ENCODE assay signal across 15 cellular contexts in genomic region chr9:132794730-132795380, GRCh38.
DNase-seq lines count a peak whose midpoint lies in the region; ATAC-seq and TF ChIP-seq lines count a peak whose summit lies in the region.
"Had no signal": no experiment of that assay in that cellular context is flagged by ENCODE, and none has a peak within 500 bp of the region (broad histone marks: within the 10 kb centered on the region; RNA-seq: fewer than 3 reads in every experiment).

No MANE protein-coding gene starts in this region.

- H3K27me3 Mint-ChIP-seq in activated CD4-positive, alpha-beta T cell treated with anti-CD3 and anti-CD28 coated beads for 36 hours = peaks cover 25% of the 10 kb centered on the region
- peaks cover 37% of the 10 kb centered on the region for H3K27me3 Mint-ChIP-seq in activated T-helper 2 cell treated with anti-CD3 and anti-CD28 coated beads, Interferon-gamma antibody, Interleukin-2, Interleukin-4, amounts not matched to agents 10 μg/mL and 5 μg/mL and 100 μg/mL, durations not matched to agents 14 hours and 24 hours and 36 hours (ENCODE audit: low read depth)

- no peaks in the 10 kb centered on the region for H3K4me1 Mint-ChIP-seq in activated CD4-positive, alpha-beta T cell treated with anti-CD3 and anti-CD28 coated beads for 36 hours
- no peaks in the 10 kb centered on the region for H3K4me1 Mint-ChIP-seq in activated T-helper 2 cell treated with anti-CD3 and anti-CD28 coated beads, Interferon-gamma antibody, Interleukin-2, Interleukin-4, amounts not matched to agents 10 μg/mL and 5 μg/mL and 100 μg/mL, durations not matched to agents 14 hours and 24 hours and 36 hours (ENCODE audit: low read depth)

- POLR2A ChIA-PET in activated CD4-positive, alpha-beta T cell treated with anti-CD3 and anti-CD28 coated beads for 36 hours (lab: Charles Lee) = no interaction called here

- no peak overlapping the region for H3K4me3 ChIP-seq in tibial nerve
- H3K4me3 ChIP-seq in Peyer's patch = no peak overlapping the region
- H3K4me3 ChIP-seq: suprapubic skin had no signal

- H3K4me3 Mint-ChIP-seq in activated CD4-positive, alpha-beta T cell treated with anti-CD3 and anti-CD28 coated beads for 36 hours = no peak overlapping the region
- H3K4me3 Mint-ChIP-seq in activated T-helper 2 cell treated with anti-CD3 and anti-CD28 coated beads, Interferon-gamma antibody, Interleukin-2, Interleukin-4, amounts not matched to agents 10 μg/mL and 5 μg/mL and 100 μg/mL, durations not matched to agents 14 hours and 24 hours and 36 hours (ENCODE audit: low read depth) = no peak overlapping the region
- H3K4me3 Mint-ChIP-seq: activated T-cell treated with anti-CD3 and anti-CD28 coated beads, Interleukin-2, amount 50 U/mL, for 24 hours; memory B cell had no signal

- CTCF ChIA-PET in activated CD4-positive, alpha-beta T cell treated with anti-CD3 and anti-CD28 coated beads for 36 hours (lab: Charles Lee) = no interaction called here

- H3K36me3 ChIP-seq in tibial nerve (peaks cover 0 to 4% (median 0%) of the 10 kb centered on the region in 3 donors), Peyer's patch (no peaks in the 10 kb centered on the region)
- H3K36me3 ChIP-seq: suprapubic skin, WERI-Rb-1 had no signal

- TF ChIP-seq POLR2A in tibial nerve (IDR thresholded peaks at IDR 0.05) = no peak
- TF ChIP-seq POLR2A in Peyer's patch (IDR thresholded peaks at IDR 0.05) = no peak

- H3K27ac Mint-ChIP-seq in activated CD4-positive, alpha-beta T cell treated with anti-CD3 and anti-CD28 coated beads for 36 hours = no peak overlapping the region
- no peak overlapping the region for H3K27ac Mint-ChIP-seq in activated T-helper 2 cell treated with anti-CD3 and anti-CD28 coated beads, Interferon-gamma antibody, Interleukin-2, Interleukin-4, amounts not matched to agents 10 μg/mL and 5 μg/mL and 100 μg/mL, durations not matched to agents 14 hours and 24 hours and 36 hours
- H3K27ac Mint-ChIP-seq: activated T-cell treated with anti-CD3 and anti-CD28 coated beads, Interleukin-2, amount 50 U/mL, for 24 hours; memory B cell had no signal

- H3K4me1 ChIP-seq in tibial nerve = peaks cover 0 to 37% (median 7%) of the 10 kb centered on the region in 4 donors
- H3K4me1 ChIP-seq in Peyer's patch = peaks cover 0 to 9% (median under 1%) of the 10 kb centered on the region in 4 donors

- intact Hi-C loops in activated CD4-positive, alpha-beta T cell treated with anti-CD3 and anti-CD28 coated beads for 36 hours (cut with DNase I, micrococcal nuclease) = no loop called here
- intact Hi-C loops in activated T-helper 2 cell treated with anti-CD3 and anti-CD28 coated beads, Interferon-gamma antibody, Interleukin-2, Interleukin-4, amounts not matched to agents 10 μg/mL and 5 μg/mL and 100 μg/mL, durations not matched to agents 14 hours and 24 hours and 36 hours (cut with micrococcal nuclease) = no loop called here

- TF ChIP-seq CTCF in tibial nerve (IDR thresholded peaks at IDR 0.05) (no peak), Peyer's patch (IDR thresholded peaks at IDR 0.05) (no peak)

- H3K9me3 Mint-ChIP-seq in activated CD4-positive, alpha-beta T cell treated with anti-CD3 and anti-CD28 coated beads for 36 hours (ENCODE audit: low read depth) = no peaks in the 10 kb centered on the region
- no peaks in the 10 kb centered on the region for H3K9me3 Mint-ChIP-seq in activated T-helper 2 cell treated with anti-CD3 and anti-CD28 coated beads, Interferon-gamma antibody, Interleukin-2, Interleukin-4, amounts not matched to agents 10 μg/mL and 5 μg/mL and 100 μg/mL, durations not matched to agents 14 hours and 24 hours and 36 hours
- H3K9me3 Mint-ChIP-seq: activated T-cell treated with anti-CD3 and anti-CD28 coated beads, Interleukin-2, amount 50 U/mL, for 24 hours had no signal

- ATAC-seq in activated CD4-positive, alpha-beta T cell treated with anti-CD3 and anti-CD28 coated beads for 36 hours = no peak

- no peaks in the 10 kb centered on the region for H3K27me3 ChIP-seq in tibial nerve
- H3K27me3 ChIP-seq in Peyer's patch = no peaks in the 10 kb centered on the region
- H3K27me3 ChIP-seq: suprapubic skin had no signal

- no peaks in the 10 kb centered on the region for H3K36me3 Mint-ChIP-seq in activated CD4-positive, alpha-beta T cell treated with anti-CD3 and anti-CD28 coated beads for 36 hours (ENCODE audit: low read depth)
- no peaks in the 10 kb centered on the region for H3K36me3 Mint-ChIP-seq in activated T-helper 2 cell treated with anti-CD3 and anti-CD28 coated beads, Interferon-gamma antibody, Interleukin-2, Interleukin-4, amounts not matched to agents 10 μg/mL and 5 μg/mL and 100 μg/mL, durations not matched to agents 14 hours and 24 hours and 36 hours (ENCODE audit: low read depth)
- H3K36me3 Mint-ChIP-seq: memory B cell had no signal

- TF ChIP-seq EP300 in tibial nerve (IDR thresholded peaks at IDR 0.05) = no peak

- peak; percentile 22 for DNase-seq in activated CD4-positive, alpha-beta T cell treated with anti-CD3 and anti-CD28 coated beads for 36 hours
- no peak for DNase-seq in activated CD4-positive, alpha-beta T cell treated with anti-CD3 and anti-CD28 coated beads, Interleukin-2, amount 50 U/mL, for 4 hours
- DNase-seq in NCI-H510A treated with DMSO at 0.1 percent for 48 hours (lab: John Stamatoyannopoulos, UW) (peak; percentile 5), epithelial cell of prostate (ENCODE audit: low read depth, low spot score) (peak; percentile 43), tibial nerve (ENCODE audit: low spot score in 2 of 2) (peak in 1 of 2 donors; percentile 31), Peyer's patch (no peak)
- DNase-seq in activated T-cell treated with anti-CD3 and anti-CD28 coated beads, Interleukin-2, amount 50 U/mL, for 1 hour = no peak
- DNase-seq in activated T-helper 2 cell treated with anti-CD3 and anti-CD28 coated beads, Interferon-gamma antibody, Interleukin-2, Interleukin-4, amounts not matched to agents 10 μg/mL and 5 μg/mL and 100 μg/mL, durations not matched to agents 14 hours and 24 hours and 36 hours (ENCODE audit: low spot score) = no peak
- DNase-seq: activated T-cell treated with anti-CD3 and anti-CD28 coated beads, Interleukin-2, amount 50 U/mL, for 24 hours; cortex of kidney; NCI-H1436 treated with DMSO at 0.1 percent for 48 hours; occipital lobe; WERI-Rb-1 had no signal

- 35 to 37% methylated on average over 13 of the region's 13 CpGs for WGBS in tibial nerve, 2 donors

- no peak overlapping the region for H3K27ac ChIP-seq in epithelial cell of prostate
- H3K27ac ChIP-seq in tibial nerve = peak overlapping the region in 3 of 4 donors; percentile 13 to 64 (median 42)
- no peak overlapping the region for H3K27ac ChIP-seq in Peyer's patch
- H3K27ac ChIP-seq: suprapubic skin, WERI-Rb-1 had no signal

- no peaks in the 10 kb centered on the region for H3K9me3 ChIP-seq in tibial nerve
- H3K9me3 ChIP-seq in Peyer's patch = no peaks in the 10 kb centered on the region
- H3K9me3 ChIP-seq: suprapubic skin had no signal

Comparison
In these comparisons a context has a peak if more than half of its experiments do, and no peak if none do; other contexts are left out.
1. DNase-seq: peak in activated CD4-positive, alpha-beta T cell treated with anti-CD3 and anti-CD28 coated beads for 36 hours (single experiment), NCI-H510A treated with DMSO at 0.1 percent for 48 hours (single experiment) and epithelial cell of prostate (single experiment); none in activated CD4-positive, alpha-beta T cell treated with anti-CD3 and anti-CD28 coated beads, Interleukin-2, amount 50 U/mL, for 4 hours (0 of 2), activated T-cell treated with anti-CD3 and anti-CD28 coated beads, Interleukin-2, amount 50 U/mL, for 1 hour (single experiment), Peyer's patch (0 of 3) and activated T-helper 2 cell treated with anti-CD3 and anti-CD28 coated beads, Interferon-gamma antibody, Interleukin-2, Interleukin-4, amounts not matched to agents 10 μg/mL and 5 μg/mL and 100 μg/mL, durations not matched to agents 14 hours and 24 hours and 36 hours (single experiment).
2. H3K27ac ChIP-seq: peak in tibial nerve (3 of 4); none in epithelial cell of prostate (single experiment) and Peyer's patch (0 of 4).